ENCODE assay signal across 1 cellular context in the genomic region with DNA sequence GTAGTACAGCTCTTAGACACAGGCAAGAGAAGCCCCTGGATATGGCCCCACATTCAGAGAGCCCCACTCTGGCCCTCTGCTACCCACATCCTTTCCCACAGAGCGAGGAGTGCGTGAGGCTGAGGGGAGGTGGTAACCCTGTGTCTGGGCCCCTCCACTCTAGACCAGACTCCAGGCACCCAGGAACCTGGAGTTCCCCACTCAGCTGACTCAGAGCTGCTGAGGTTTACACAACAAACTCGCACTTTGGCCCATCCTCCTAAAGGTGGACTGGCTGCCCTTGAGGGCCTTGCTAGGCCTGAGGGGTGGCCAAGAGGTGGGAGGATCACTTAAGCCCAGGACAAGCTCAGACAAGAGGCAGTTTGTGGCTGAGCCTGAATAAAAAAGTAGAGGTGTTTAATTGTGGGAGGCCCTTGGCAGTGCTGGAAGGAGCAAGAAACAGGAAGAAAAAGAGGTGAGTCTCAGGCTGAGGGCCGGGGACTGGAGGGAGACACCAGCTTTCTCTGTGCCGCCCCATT.
TF ChIP-seq lines count a peak whose summit lies in the region.

No MANE protein-coding gene starts in this region.

TF ChIP-seq in HepG2, 621 proteins besides CTCF, POLR2A, EP300 and RAD21 (continued from another document and continues in another):
- TF ChIP-seq, protein P1, sequence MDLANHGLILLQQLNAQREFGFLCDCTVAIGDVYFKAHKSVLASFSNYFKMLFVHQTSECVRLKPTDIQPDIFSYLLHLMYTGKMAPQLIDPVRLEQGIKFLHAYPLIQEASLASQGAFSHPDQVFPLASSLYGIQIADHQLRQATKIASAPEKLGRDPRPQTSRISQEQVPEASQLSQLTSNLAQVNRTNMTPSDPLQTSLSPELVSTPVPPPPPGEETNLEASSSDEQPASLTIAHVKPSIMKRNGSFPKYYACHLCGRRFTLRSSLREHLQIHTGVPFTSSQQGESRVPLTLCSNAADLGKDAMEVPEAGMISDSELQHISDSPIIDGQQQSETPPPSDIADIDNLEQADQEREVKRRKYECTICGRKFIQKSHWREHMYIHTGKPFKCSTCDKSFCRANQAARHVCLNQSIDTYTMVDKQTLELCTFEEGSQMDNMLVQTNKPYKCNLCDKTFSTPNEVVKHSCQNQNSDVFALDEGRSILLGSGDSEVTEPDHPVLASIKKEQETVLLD (CRISPR knock-in tag; IDR thresholded peaks at IDR 0.05; ENCODE audit: low read depth), result no peak
- TF ChIP-seq, protein P2, sequence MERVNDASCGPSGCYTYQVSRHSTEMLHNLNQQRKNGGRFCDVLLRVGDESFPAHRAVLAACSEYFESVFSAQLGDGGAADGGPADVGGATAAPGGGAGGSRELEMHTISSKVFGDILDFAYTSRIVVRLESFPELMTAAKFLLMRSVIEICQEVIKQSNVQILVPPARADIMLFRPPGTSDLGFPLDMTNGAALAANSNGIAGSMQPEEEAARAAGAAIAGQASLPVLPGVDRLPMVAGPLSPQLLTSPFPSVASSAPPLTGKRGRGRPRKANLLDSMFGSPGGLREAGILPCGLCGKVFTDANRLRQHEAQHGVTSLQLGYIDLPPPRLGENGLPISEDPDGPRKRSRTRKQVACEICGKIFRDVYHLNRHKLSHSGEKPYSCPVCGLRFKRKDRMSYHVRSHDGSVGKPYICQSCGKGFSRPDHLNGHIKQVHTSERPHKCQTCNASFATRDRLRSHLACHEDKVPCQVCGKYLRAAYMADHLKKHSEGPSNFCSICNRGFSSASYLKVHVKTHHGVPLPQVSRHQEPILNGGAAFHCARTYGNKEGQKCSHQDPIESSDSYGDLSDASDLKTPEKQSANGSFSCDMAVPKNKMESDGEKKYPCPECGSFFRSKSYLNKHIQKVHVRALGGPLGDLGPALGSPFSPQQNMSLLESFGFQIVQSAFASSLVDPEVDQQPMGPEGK (CRISPR knock-in tag; IDR thresholded peaks at IDR 0.05), result peak; percentile 82
- TF ChIP-seq ELF3 (CRISPR knock-in tag; IDR thresholded peaks at IDR 0.05) (peak; percentile 65; the same call in 1 of the 2 replicates), MLLT10 (CRISPR knock-in tag; IDR thresholded peaks at IDR 0.05) (no peak), MXI1 (IDR thresholded peaks at IDR 0.05; ENCODE audit: borderline replicate concordance, low read depth, low read length) (peak; percentile 11; the same call in 1 of the 3 replicates), ZFP82 (CRISPR knock-in tag; IDR thresholded peaks at IDR 0.05; ENCODE audit: borderline replicate concordance) (no peak), ZNF549 (CRISPR knock-in tag; IDR thresholded peaks at IDR 0.05) (no peak), ZNF331 (CRISPR knock-in tag; IDR thresholded peaks at IDR 0.05) (peak; percentile 71; the same call in 1 of the 2 replicates), YEATS4 (CRISPR knock-in tag; IDR thresholded peaks at IDR 0.05; ENCODE audit: borderline replicate concordance) (0 out of 2 replicates have a peak, but pooled peaks have one; percentile 39), NFE2 (CRISPR knock-in tag; IDR thresholded peaks at IDR 0.05) (no peak), ZNF746 (CRISPR knock-in tag; IDR thresholded peaks at IDR 0.05) (no peak), JUNB (CRISPR knock-in tag; IDR thresholded peaks at IDR 0.05; ENCODE audit: borderline replicate concordance) (peak; percentile 28; the same call in 1 of the 2 replicates), HDAC2 (CRISPR knock-in tag; IDR thresholded peaks at IDR 0.05) (peak; percentile 78; the same call in 1 of the 2 replicates), ARHGAP35 (CRISPR knock-in tag; IDR thresholded peaks at IDR 0.05; ENCODE audit: borderline replicate concordance) (no peak), ZFX (CRISPR knock-in tag; IDR thresholded peaks at IDR 0.05; ENCODE audit: low read depth) (peak; percentile 83), CAMTA2 (CRISPR knock-in tag; IDR thresholded peaks at IDR 0.05; ENCODE audit: borderline replicate concordance) (no peak), ZMYM4 (CRISPR knock-in tag; IDR thresholded peaks at IDR 0.05) (peak; percentile 86), NR2F2 (IDR thresholded peaks at IDR 0.05; ENCODE audit: borderline replicate concordance, low read depth) (0 out of 2 replicates have a peak, but pooled peaks have one; percentile 31), THAP11 (CRISPR knock-in tag; IDR thresholded peaks at IDR 0.05) (peak; percentile 43; the same call in 1 of the 2 replicates), SRSF9 (IDR thresholded peaks at IDR 0.05; ENCODE audit: borderline replicate concordance, insufficient read depth, low read depth, low read length, poor library complexity, severe bottlenecking) (no peak), ZNF496 (CRISPR knock-in tag; IDR thresholded peaks at IDR 0.05; ENCODE audit: insufficient replicate concordance) (no peak), TARDBP (CRISPR knock-in tag; IDR thresholded peaks at IDR 0.05) (0 out of 2 replicates have a peak, but pooled peaks have one; percentile 41), ZNF766 (CRISPR knock-in tag; IDR thresholded peaks at IDR 0.05; ENCODE audit: borderline replicate concordance) (no peak), ZNF234 (CRISPR knock-in tag; conservative IDR thresholded peaks at IDR 0.05) (no peak), NCOA1 (CRISPR knock-in tag; IDR thresholded peaks at IDR 0.05) (0 out of 2 replicates have a peak, but pooled peaks have one; percentile 29), ZNF670 (CRISPR knock-in tag; IDR thresholded peaks at IDR 0.05; ENCODE audit: borderline replicate concordance) (no peak), NR2C2 (CRISPR knock-in tag; IDR thresholded peaks at IDR 0.05; ENCODE audit: borderline replicate concordance) (no peak), ZFP62 (CRISPR knock-in tag; IDR thresholded peaks at IDR 0.05) (no peak), PAX8 (CRISPR knock-in tag; IDR thresholded peaks at IDR 0.05; ENCODE audit: borderline replicate concordance) (no peak), IKZF1 (IDR thresholded peaks at IDR 0.05) (no peak)
- TF ChIP-seq, protein P3, sequence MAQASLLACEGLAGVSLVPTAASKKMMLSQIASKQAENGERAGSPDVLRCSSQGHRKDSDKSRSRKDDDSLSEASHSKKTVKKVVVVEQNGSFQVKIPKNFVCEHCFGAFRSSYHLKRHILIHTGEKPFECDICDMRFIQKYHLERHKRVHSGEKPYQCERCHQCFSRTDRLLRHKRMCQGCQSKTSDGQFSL (CRISPR knock-in tag; IDR thresholded peaks at IDR 0.05), result no peak
- TF ChIP-seq, protein P4, sequence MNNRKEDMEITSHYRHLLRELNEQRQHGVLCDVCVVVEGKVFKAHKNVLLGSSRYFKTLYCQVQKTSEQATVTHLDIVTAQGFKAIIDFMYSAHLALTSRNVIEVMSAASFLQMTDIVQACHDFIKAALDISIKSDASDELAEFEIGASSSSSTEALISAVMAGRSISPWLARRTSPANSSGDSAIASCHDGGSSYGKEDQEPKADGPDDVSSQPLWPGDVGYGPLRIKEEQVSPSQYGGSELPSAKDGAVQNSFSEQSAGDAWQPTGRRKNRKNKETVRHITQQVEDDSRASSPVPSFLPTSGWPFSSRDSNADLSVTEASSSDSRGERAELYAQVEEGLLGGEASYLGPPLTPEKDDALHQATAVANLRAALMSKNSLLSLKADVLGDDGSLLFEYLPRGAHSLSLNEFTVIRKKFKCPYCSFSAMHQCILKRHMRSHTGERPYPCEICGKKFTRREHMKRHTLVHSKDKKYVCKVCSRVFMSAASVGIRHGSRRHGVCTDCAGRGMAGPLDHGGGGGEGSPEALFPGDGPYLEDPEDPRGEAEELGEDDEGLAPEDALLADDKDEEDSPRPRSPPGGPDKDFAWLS (CRISPR knock-in tag; IDR thresholded peaks at IDR 0.05; ENCODE audit: borderline replicate concordance), result no peak
- TF ChIP-seq, protein P5, sequence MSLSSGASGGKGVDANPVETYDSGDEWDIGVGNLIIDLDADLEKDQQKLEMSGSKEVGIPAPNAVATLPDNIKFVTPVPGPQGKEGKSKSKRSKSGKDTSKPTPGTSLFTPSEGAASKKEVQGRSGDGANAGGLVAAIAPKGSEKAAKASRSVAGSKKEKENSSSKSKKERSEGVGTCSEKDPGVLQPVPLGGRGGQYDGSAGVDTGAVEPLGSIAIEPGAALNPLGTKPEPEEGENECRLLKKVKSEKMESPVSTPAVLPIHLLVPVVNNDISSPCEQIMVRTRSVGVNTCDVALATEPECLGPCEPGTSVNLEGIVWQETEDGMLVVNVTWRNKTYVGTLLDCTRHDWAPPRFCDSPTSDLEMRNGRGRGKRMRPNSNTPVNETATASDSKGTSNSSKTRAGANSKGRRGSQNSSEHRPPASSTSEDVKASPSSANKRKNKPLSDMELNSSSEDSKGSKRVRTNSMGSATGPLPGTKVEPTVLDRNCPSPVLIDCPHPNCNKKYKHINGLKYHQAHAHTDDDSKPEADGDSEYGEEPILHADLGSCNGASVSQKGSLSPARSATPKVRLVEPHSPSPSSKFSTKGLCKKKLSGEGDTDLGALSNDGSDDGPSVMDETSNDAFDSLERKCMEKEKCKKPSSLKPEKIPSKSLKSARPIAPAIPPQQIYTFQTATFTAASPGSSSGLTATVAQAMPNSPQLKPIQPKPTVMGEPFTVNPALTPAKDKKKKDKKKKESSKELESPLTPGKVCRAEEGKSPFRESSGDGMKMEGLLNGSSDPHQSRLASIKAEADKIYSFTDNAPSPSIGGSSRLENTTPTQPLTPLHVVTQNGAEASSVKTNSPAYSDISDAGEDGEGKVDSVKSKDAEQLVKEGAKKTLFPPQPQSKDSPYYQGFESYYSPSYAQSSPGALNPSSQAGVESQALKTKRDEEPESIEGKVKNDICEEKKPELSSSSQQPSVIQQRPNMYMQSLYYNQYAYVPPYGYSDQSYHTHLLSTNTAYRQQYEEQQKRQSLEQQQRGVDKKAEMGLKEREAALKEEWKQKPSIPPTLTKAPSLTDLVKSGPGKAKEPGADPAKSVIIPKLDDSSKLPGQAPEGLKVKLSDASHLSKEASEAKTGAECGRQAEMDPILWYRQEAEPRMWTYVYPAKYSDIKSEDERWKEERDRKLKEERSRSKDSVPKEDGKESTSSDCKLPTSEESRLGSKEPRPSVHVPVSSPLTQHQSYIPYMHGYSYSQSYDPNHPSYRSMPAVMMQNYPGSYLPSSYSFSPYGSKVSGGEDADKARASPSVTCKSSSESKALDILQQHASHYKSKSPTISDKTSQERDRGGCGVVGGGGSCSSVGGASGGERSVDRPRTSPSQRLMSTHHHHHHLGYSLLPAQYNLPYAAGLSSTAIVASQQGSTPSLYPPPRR (CRISPR knock-in tag; IDR thresholded peaks at IDR 0.05; ENCODE audit: borderline replicate concordance), result no peak
- TF ChIP-seq, protein P6, sequence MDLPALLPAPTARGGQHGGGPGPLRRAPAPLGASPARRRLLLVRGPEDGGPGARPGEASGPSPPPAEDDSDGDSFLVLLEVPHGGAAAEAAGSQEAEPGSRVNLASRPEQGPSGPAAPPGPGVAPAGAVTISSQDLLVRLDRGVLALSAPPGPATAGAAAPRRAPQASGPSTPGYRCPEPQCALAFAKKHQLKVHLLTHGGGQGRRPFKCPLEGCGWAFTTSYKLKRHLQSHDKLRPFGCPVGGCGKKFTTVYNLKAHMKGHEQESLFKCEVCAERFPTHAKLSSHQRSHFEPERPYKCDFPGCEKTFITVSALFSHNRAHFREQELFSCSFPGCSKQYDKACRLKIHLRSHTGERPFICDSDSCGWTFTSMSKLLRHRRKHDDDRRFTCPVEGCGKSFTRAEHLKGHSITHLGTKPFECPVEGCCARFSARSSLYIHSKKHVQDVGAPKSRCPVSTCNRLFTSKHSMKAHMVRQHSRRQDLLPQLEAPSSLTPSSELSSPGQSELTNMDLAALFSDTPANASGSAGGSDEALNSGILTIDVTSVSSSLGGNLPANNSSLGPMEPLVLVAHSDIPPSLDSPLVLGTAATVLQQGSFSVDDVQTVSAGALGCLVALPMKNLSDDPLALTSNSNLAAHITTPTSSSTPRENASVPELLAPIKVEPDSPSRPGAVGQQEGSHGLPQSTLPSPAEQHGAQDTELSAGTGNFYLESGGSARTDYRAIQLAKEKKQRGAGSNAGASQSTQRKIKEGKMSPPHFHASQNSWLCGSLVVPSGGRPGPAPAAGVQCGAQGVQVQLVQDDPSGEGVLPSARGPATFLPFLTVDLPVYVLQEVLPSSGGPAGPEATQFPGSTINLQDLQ (CRISPR knock-in tag; IDR thresholded peaks at IDR 0.05), result no peak
- TF ChIP-seq, protein P7, sequence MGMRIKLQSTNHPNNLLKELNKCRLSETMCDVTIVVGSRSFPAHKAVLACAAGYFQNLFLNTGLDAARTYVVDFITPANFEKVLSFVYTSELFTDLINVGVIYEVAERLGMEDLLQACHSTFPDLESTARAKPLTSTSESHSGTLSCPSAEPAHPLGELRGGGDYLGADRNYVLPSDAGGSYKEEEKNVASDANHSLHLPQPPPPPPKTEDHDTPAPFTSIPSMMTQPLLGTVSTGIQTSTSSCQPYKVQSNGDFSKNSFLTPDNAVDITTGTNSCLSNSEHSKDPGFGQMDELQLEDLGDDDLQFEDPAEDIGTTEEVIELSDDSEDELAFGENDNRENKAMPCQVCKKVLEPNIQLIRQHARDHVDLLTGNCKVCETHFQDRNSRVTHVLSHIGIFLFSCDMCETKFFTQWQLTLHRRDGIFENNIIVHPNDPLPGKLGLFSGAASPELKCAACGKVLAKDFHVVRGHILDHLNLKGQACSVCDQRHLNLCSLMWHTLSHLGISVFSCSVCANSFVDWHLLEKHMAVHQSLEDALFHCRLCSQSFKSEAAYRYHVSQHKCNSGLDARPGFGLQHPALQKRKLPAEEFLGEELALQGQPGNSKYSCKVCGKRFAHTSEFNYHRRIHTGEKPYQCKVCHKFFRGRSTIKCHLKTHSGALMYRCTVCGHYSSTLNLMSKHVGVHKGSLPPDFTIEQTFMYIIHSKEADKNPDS (CRISPR knock-in tag; IDR thresholded peaks at IDR 0.05), result no peak
- TF ChIP-seq, protein P8, sequence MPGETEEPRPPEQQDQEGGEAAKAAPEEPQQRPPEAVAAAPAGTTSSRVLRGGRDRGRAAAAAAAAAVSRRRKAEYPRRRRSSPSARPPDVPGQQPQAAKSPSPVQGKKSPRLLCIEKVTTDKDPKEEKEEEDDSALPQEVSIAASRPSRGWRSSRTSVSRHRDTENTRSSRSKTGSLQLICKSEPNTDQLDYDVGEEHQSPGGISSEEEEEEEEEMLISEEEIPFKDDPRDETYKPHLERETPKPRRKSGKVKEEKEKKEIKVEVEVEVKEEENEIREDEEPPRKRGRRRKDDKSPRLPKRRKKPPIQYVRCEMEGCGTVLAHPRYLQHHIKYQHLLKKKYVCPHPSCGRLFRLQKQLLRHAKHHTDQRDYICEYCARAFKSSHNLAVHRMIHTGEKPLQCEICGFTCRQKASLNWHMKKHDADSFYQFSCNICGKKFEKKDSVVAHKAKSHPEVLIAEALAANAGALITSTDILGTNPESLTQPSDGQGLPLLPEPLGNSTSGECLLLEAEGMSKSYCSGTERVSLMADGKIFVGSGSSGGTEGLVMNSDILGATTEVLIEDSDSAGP (CRISPR knock-in tag; IDR thresholded peaks at IDR 0.05; ENCODE audit: borderline replicate concordance), result peak; percentile 42
- TF ChIP-seq, protein P9, sequence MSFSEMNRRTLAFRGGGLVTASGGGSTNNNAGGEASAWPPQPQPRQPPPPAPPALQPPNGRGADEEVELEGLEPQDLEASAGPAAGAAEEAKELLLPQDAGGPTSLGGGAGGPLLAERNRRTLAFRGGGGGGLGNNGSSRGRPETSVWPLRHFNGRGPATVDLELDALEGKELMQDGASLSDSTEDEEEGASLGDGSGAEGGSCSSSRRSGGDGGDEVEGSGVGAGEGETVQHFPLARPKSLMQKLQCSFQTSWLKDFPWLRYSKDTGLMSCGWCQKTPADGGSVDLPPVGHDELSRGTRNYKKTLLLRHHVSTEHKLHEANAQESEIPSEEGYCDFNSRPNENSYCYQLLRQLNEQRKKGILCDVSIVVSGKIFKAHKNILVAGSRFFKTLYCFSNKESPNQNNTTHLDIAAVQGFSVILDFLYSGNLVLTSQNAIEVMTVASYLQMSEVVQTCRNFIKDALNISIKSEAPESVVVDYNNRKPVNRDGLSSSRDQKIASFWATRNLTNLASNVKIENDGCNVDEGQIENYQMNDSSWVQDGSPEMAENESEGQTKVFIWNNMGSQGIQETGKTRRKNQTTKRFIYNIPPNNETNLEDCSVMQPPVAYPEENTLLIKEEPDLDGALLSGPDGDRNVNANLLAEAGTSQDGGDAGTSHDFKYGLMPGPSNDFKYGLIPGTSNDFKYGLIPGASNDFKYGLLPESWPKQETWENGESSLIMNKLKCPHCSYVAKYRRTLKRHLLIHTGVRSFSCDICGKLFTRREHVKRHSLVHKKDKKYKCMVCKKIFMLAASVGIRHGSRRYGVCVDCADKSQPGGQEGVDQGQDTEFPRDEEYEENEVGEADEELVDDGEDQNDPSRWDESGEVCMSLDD (CRISPR knock-in tag; IDR thresholded peaks at IDR 0.05; ENCODE audit: borderline replicate concordance), result no peak
